8 cellular contexts compared by ENCODE assay signal in the genomic region with DNA sequence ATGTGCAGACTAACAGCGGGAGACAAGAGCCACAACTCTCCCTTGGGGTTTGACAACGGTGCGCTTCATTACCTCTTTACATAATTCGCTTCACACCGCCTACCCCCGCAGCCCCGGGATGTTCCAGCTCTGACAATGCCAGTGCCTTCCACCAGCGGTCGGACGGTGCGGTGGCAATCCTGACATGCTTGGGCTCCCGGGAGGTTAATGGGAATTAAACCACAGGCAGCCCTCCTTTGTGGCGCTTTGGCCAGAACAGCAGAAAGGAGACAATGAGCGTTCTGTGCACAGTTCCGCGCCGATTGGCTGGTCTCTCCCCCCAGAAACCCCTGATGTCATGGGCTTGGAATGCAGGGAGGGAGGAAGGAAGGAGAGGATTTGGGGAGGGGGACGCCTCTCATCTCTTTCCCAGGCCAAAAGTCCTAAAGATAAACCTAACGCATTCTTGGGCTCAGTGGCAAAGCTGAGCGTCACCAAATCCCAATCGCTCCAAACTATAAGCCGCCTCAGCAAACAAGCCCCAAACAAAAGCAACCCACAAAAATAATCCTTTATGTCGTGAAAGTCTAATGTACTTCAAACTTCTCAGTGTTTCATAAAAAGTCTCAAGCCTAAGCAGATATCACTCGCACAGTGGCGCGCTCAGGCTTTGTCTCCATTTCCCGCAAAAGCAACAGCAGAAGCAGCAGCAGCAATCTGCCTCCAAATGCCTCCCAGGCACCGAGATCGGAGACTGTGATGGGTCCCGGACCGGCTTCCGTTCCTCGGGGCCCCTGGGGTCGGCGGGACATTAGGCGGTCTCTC. TPM values are rescaled to one million over a fixed set of nuclear protein-coding genes. Genes with fewer than 3 reads are reported as not detected.
DNase-seq lines count a peak whose midpoint lies in the region; ATAC-seq and TF ChIP-seq lines count a peak whose summit lies in the region.

No MANE protein-coding gene starts in this region.

- TF ChIP-seq CTCF in AG04449 (IDR thresholded peaks at IDR 0.05; ENCODE audit: insufficient read depth, low read length, missing control alignments) (peak; percentile 36), kidney epithelial cell (IDR thresholded peaks at IDR 0.05; ENCODE audit: insufficient read depth, low read length, poor library complexity, severe bottlenecking) (no peak)

- TF ChIP-seq RAD21 in Ishikawa (IDR thresholded peaks at IDR 0.05; ENCODE audit: low read depth): no peak

- DNase-seq in AG04449 (ENCODE audit: low read depth, low spot score) (peak; percentile 54), dermis blood vessel endothelial cell (peak; percentile 91), kidney epithelial cell (ENCODE audit: low read depth) (peak; percentile 84)

- no peaks in the 10 kb centered on the region for H3K36me3 ChIP-seq in kidney epithelial cell (ENCODE audit: control insufficient read depth, insufficient read depth, low read length)

- peak; percentile 31 for ATAC-seq in GM18861 (IDR thresholded peaks at IDR 0.05; ENCODE audit: unreplicated experiment)
- ATAC-seq in SK-N-SH treated with all-trans-retinoic acid at 6 μM for 48 hours: peak; percentile 60
- no peak for ATAC-seq in HG02798 (IDR thresholded peaks at IDR 0.05; ENCODE audit: poor library complexity, unreplicated experiment)

- POLR2A ChIA-PET in AG04449 (lab: Yijun Ruan, JAX): interaction anchor here (0.6 to 1.3 kb wide), 2 partner anchors 61 to 71 kb away, joined by 3 to 9 read pairs; no protein-coding TSS in a partner anchor

- H3K27ac ChIP-seq in skin epidermis: peak overlapping the region; percentile 77 to 98 (median 93)

- H3K4me3 ChIP-seq in AG04449 (ENCODE audit: low read depth, low read length) (peak overlapping the region; percentile 89), kidney epithelial cell (ENCODE audit: low read depth, low read length) (peak overlapping the region; percentile 95), skin epidermis (peak overlapping the region; percentile 53 to 86 (median 72))

- CTCF ChIA-PET in AG04449 (lab: Yijun Ruan, JAX): interaction anchor here (0.6 to 8.7 kb wide), 5 partner anchors 34 to 114 kb away, joined by 3 to 65 read pairs (median 3); no protein-coding TSS in a partner anchor

- no peaks in the 10 kb centered on the region for H3K27me3 ChIP-seq in kidney epithelial cell (ENCODE audit: control insufficient read depth, insufficient read depth, low read length)

- TF ChIP-seq EP300 in Ishikawa (IDR thresholded peaks at IDR 0.05; ENCODE audit: borderline replicate concordance): peak; percentile 73

TF ChIP-seq in Ishikawa, 13 proteins besides CTCF, POLR2A, EP300 and RAD21:
- TF ChIP-seq CEBPB (IDR thresholded peaks at IDR 0.05): no peak
- no peak for TF ChIP-seq FOXM1 (IDR thresholded peaks at IDR 0.05; ENCODE audit: borderline replicate concordance, low read depth)
- peak; percentile 55 for TF ChIP-seq NFIC (IDR thresholded peaks at IDR 0.05)
- TF ChIP-seq YY1 (IDR thresholded peaks at IDR 0.05; ENCODE audit: low read depth): no peak
- no peak for TF ChIP-seq ZBTB7A (IDR thresholded peaks at IDR 0.05; ENCODE audit: low read depth)
- TF ChIP-seq TCF12 (IDR thresholded peaks at IDR 0.05; ENCODE audit: low read depth): peak; percentile 64
- TF ChIP-seq REST (IDR thresholded peaks at IDR 0.05; ENCODE audit: low read depth): no peak
- peak; percentile 59 for TF ChIP-seq MAX (IDR thresholded peaks at IDR 0.05)
- TF ChIP-seq TAF1 (IDR thresholded peaks at IDR 0.05; ENCODE audit: low read depth): no peak
- TF ChIP-seq, protein P1, sequence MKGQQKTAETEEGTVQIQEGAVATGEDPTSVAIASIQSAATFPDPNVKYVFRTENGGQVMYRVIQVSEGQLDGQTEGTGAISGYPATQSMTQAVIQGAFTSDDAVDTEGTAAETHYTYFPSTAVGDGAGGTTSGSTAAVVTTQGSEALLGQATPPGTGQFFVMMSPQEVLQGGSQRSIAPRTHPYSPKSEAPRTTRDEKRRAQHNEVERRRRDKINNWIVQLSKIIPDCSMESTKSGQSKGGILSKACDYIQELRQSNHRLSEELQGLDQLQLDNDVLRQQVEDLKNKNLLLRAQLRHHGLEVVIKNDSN (IDR thresholded peaks at IDR 0.05): no peak
- peak; percentile 94 for TF ChIP-seq TEAD4 (IDR thresholded peaks at IDR 0.05)
- no peak for TF ChIP-seq EGR1 (IDR thresholded peaks at IDR 0.05)
- no peak for TF ChIP-seq CREB1 (IDR thresholded peaks at IDR 0.05; ENCODE audit: low read depth)

TF ChIP-seq in SK-N-SH treated with all-trans-retinoic acid at 6 μM for 48 hours, 23 proteins besides CTCF, POLR2A, EP300 and RAD21:
- TF ChIP-seq TCF4 (CRISPR knock-in tag; IDR thresholded peaks at IDR 0.05; ENCODE audit: borderline replicate concordance) (no peak), CREB5 (CRISPR knock-in tag; IDR thresholded peaks at IDR 0.05; ENCODE audit: low read depth) (no peak; the same call in 1 of the 2 replicates)
- TF ChIP-seq, protein P2, sequence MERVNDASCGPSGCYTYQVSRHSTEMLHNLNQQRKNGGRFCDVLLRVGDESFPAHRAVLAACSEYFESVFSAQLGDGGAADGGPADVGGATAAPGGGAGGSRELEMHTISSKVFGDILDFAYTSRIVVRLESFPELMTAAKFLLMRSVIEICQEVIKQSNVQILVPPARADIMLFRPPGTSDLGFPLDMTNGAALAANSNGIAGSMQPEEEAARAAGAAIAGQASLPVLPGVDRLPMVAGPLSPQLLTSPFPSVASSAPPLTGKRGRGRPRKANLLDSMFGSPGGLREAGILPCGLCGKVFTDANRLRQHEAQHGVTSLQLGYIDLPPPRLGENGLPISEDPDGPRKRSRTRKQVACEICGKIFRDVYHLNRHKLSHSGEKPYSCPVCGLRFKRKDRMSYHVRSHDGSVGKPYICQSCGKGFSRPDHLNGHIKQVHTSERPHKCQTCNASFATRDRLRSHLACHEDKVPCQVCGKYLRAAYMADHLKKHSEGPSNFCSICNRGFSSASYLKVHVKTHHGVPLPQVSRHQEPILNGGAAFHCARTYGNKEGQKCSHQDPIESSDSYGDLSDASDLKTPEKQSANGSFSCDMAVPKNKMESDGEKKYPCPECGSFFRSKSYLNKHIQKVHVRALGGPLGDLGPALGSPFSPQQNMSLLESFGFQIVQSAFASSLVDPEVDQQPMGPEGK (CRISPR knock-in tag; IDR thresholded peaks at IDR 0.05; ENCODE audit: borderline replicate concordance): 0 out of 2 replicates have a peak, but pooled peaks have one; percentile 45

RNA-seq across cellular contexts. Expression of gene CNN3, which starts 1.1 kb away (rescaled TPM):
- total RNA-seq in dermis blood vessel endothelial cell (578 and 589 TPM in 2 replicates), kidney epithelial cell (223 and 226 TPM in 2 replicates)
